ENCODE assay signal across 17 cellular contexts in genomic region chr6:31655349-31656237, GRCh38. TPM values are rescaled to one million over a fixed set of nuclear protein-coding genes. Genes with fewer than 3 reads are reported as not detected.
DNase-seq lines count a peak whose midpoint lies in the region; ATAC-seq lines count a peak whose summit lies in the region.
"Had no signal": no experiment of that assay in that cellular context is flagged by ENCODE, and none has a peak within 500 bp of the region (broad histone marks: within the 10 kb centered on the region; RNA-seq: fewer than 3 reads in every experiment).

TSS of gene APOM (plus strand) at chr6:31655894. CDS start at chr6:31655967, 73 bp downstream.

- intact Hi-C loops in activated naive CD4-positive, alpha-beta T cell treated with anti-CD3 and anti-CD28 coated beads for 36 hours (cut with micrococcal nuclease), result no loop called here
- intact Hi-C loops in activated T-helper 1 cell treated with anti-CD3 and anti-CD28 coated beads, Interleukin-12 subunit alpha, Interleukin-12 subunit beta, Interleukin-2, Interleukin-4 antibody, amounts not matched to agents 30 ng/mL and 10 ng/mL and 1 ng/mL, durations not matched to agents 14 hours and 24 hours and 36 hours (cut with micrococcal nuclease), result no loop called here

- H3K9me3 Mint-ChIP-seq in activated naive CD4-positive, alpha-beta T cell treated with anti-CD3 and anti-CD28 coated beads for 36 hours, result no peaks in the 10 kb centered on the region
- H3K9me3 Mint-ChIP-seq in activated T-helper 1 cell treated with anti-CD3 and anti-CD28 coated beads, Interleukin-12 subunit alpha, Interleukin-12 subunit beta, Interleukin-2, Interleukin-4 antibody, amounts not matched to agents 30 ng/mL and 10 ng/mL and 1 ng/mL, durations not matched to agents 14 hours and 24 hours and 36 hours, result no peaks in the 10 kb centered on the region
- no peaks in the 10 kb centered on the region for H3K9me3 Mint-ChIP-seq in stimulated activated memory B cell treated with anti-CD40 and anti-IgM and Interleukin-4, amounts not matched to agents 10 μg/mL and 1 μg/mL and 100 μg/mL, for 72 hours
- H3K9me3 Mint-ChIP-seq: activated T-cell treated with anti-CD3 and anti-CD28 coated beads, Interleukin-2, amount 50 U/mL, for 4 hours; dendritic cell treated with granulocyte-macrophage colony-stimulating factor and Interleukin-4, amounts not matched to agents 40 ng/mL and 50 ng/mL, for 4 days had no signal

- no peak for ATAC-seq in stimulated activated memory B cell treated with anti-CD40 and anti-IgM and Interleukin-4, amounts not matched to agents 10 μg/mL and 1 μg/mL and 100 μg/mL, for 72 hours
- ATAC-seq: activated T-cell treated with anti-CD3 and anti-CD28 coated beads, Interleukin-2, amount 50 U/mL, for 4 hours had no signal

- H3K4me1 Mint-ChIP-seq in activated naive CD4-positive, alpha-beta T cell treated with anti-CD3 and anti-CD28 coated beads for 36 hours (ENCODE audit: low read depth), result peaks cover 52% of the 10 kb centered on the region
- H3K4me1 Mint-ChIP-seq in activated T-helper 1 cell treated with anti-CD3 and anti-CD28 coated beads, Interleukin-12 subunit alpha, Interleukin-12 subunit beta, Interleukin-2, Interleukin-4 antibody, amounts not matched to agents 30 ng/mL and 10 ng/mL and 1 ng/mL, durations not matched to agents 14 hours and 24 hours and 36 hours (ENCODE audit: low read depth), result peaks cover 62% of the 10 kb centered on the region
- peaks cover 68% of the 10 kb centered on the region for H3K4me1 Mint-ChIP-seq in stimulated activated memory B cell treated with anti-CD40 and anti-IgM and Interleukin-4, amounts not matched to agents 10 μg/mL and 1 μg/mL and 100 μg/mL, for 72 hours

- no peaks in the 10 kb centered on the region for H3K27me3 ChIP-seq in SJCRH30
- H3K27me3 ChIP-seq: stomach had no signal

- H3K36me3 Mint-ChIP-seq in activated naive CD4-positive, alpha-beta T cell treated with anti-CD3 and anti-CD28 coated beads for 36 hours (ENCODE audit: low read depth), result peaks cover 19% of the 10 kb centered on the region
- peaks cover 35% of the 10 kb centered on the region for H3K36me3 Mint-ChIP-seq in activated T-helper 1 cell treated with anti-CD3 and anti-CD28 coated beads, Interleukin-12 subunit alpha, Interleukin-12 subunit beta, Interleukin-2, Interleukin-4 antibody, amounts not matched to agents 30 ng/mL and 10 ng/mL and 1 ng/mL, durations not matched to agents 14 hours and 24 hours and 36 hours (ENCODE audit: low read depth)
- H3K36me3 Mint-ChIP-seq in stimulated activated memory B cell treated with anti-CD40 and anti-IgM and Interleukin-4, amounts not matched to agents 10 μg/mL and 1 μg/mL and 100 μg/mL, for 72 hours, result peaks cover 53% of the 10 kb centered on the region

- H3K4me1 ChIP-seq in SJCRH30, result peaks cover 3% of the 10 kb centered on the region; the same call in 1 of the 2 replicates

- H3K4me3 ChIP-seq in SJCRH30, result no peak within 1 kb of the TSS
- H3K4me3 ChIP-seq: lung, smooth muscle cell, stomach had no signal

- no peak for DNase-seq in activated naive CD4-positive, alpha-beta T cell treated with anti-CD3 and anti-CD28 coated beads for 36 hours
- no peak for DNase-seq in activated naive CD4-positive, alpha-beta T cell (lab: John Stamatoyannopoulos, UW)
- DNase-seq in activated T-helper 1 cell treated with anti-CD3 and anti-CD28 coated beads, Interleukin-12 subunit alpha, Interleukin-12 subunit beta, Interleukin-2, Interleukin-4 antibody, amounts not matched to agents 30 ng/mL and 10 ng/mL and 1 ng/mL, durations not matched to agents 14 hours and 24 hours and 36 hours (ENCODE audit: low spot score), result no peak
- DNase-seq in left kidney (ENCODE audit: low read depth, low spot score) (peak; percentile 56), germinal center (ENCODE audit: low spot score) (no peak), SIG-M5 (lab: John Stamatoyannopoulos, UW) (no peak), SJCRH30 (no peak)
- DNase-seq: activated T-cell treated with anti-CD3 and anti-CD28 coated beads, Interleukin-2, amount 50 U/mL, for 4 hours; NCI-H1105; NCI-H345; nucleus accumbens; stomach; WERI-Rb-1 had no signal

- peaks cover 4% of the 10 kb centered on the region; the same call in 1 of the 2 replicates for H3K36me3 ChIP-seq in SJCRH30

- no peak within 1 kb of the TSS for H3K4me3 Mint-ChIP-seq in activated naive CD4-positive, alpha-beta T cell treated with anti-CD3 and anti-CD28 coated beads for 36 hours
- no peak within 1 kb of the TSS for H3K4me3 Mint-ChIP-seq in activated T-helper 1 cell treated with anti-CD3 and anti-CD28 coated beads, Interleukin-12 subunit alpha, Interleukin-12 subunit beta, Interleukin-2, Interleukin-4 antibody, amounts not matched to agents 30 ng/mL and 10 ng/mL and 1 ng/mL, durations not matched to agents 14 hours and 24 hours and 36 hours
- H3K4me3 Mint-ChIP-seq in stimulated activated memory B cell treated with anti-CD40 and anti-IgM and Interleukin-4, amounts not matched to agents 10 μg/mL and 1 μg/mL and 100 μg/mL, for 72 hours, result no peak within 1 kb of the TSS
- H3K4me3 Mint-ChIP-seq: activated T-cell treated with anti-CD3 and anti-CD28 coated beads, Interleukin-2, amount 50 U/mL, for 4 hours; dendritic cell treated with granulocyte-macrophage colony-stimulating factor and Interleukin-4, amounts not matched to agents 40 ng/mL and 50 ng/mL, for 4 days had no signal

- H3K27me3 Mint-ChIP-seq in activated naive CD4-positive, alpha-beta T cell treated with anti-CD3 and anti-CD28 coated beads for 36 hours (ENCODE audit: low read depth), result no peaks in the 10 kb centered on the region
- no peaks in the 10 kb centered on the region for H3K27me3 Mint-ChIP-seq in activated T-helper 1 cell treated with anti-CD3 and anti-CD28 coated beads, Interleukin-12 subunit alpha, Interleukin-12 subunit beta, Interleukin-2, Interleukin-4 antibody, amounts not matched to agents 30 ng/mL and 10 ng/mL and 1 ng/mL, durations not matched to agents 14 hours and 24 hours and 36 hours (ENCODE audit: insufficient read depth)
- no peaks in the 10 kb centered on the region for H3K27me3 Mint-ChIP-seq in stimulated activated memory B cell treated with anti-CD40 and anti-IgM and Interleukin-4, amounts not matched to agents 10 μg/mL and 1 μg/mL and 100 μg/mL, for 72 hours
- H3K27me3 Mint-ChIP-seq: dendritic cell treated with granulocyte-macrophage colony-stimulating factor and Interleukin-4, amounts not matched to agents 40 ng/mL and 50 ng/mL, for 4 days had no signal

- H3K27ac ChIP-seq in SJCRH30, result no peak within 1 kb of the TSS
- H3K27ac ChIP-seq: WERI-Rb-1 had no signal

- CTCF ChIA-PET in activated naive CD4-positive, alpha-beta T cell treated with anti-CD3 and anti-CD28 coated beads for 36 hours (lab: Charles Lee), result interaction anchor here (0.5 kb wide), 1 partner anchor 38 kb away, joined by 3 read pairs; no protein-coding TSS in a partner anchor

- H3K27ac Mint-ChIP-seq in activated naive CD4-positive, alpha-beta T cell treated with anti-CD3 and anti-CD28 coated beads for 36 hours, result peak within 1 kb of the TSS; percentile 34
- H3K27ac Mint-ChIP-seq in activated T-helper 1 cell treated with anti-CD3 and anti-CD28 coated beads, Interleukin-12 subunit alpha, Interleukin-12 subunit beta, Interleukin-2, Interleukin-4 antibody, amounts not matched to agents 30 ng/mL and 10 ng/mL and 1 ng/mL, durations not matched to agents 14 hours and 24 hours and 36 hours, result peak within 1 kb of the TSS; percentile 62
- H3K27ac Mint-ChIP-seq in stimulated activated memory B cell treated with anti-CD40 and anti-IgM and Interleukin-4, amounts not matched to agents 10 μg/mL and 1 μg/mL and 100 μg/mL, for 72 hours, result peak within 1 kb of the TSS; percentile 9
- H3K27ac Mint-ChIP-seq: dendritic cell treated with granulocyte-macrophage colony-stimulating factor and Interleukin-4, amounts not matched to agents 40 ng/mL and 50 ng/mL, for 4 days had no signal

- no peaks in the 10 kb centered on the region for H3K9me3 ChIP-seq in SJCRH30 (replicated peaks)
- H3K9me3 ChIP-seq: stomach had no signal

RNA-seq across cellular contexts. Expression of gene APOM, which starts in this region (rescaled TPM):
- 1 to 10 TPM; 2.6 to 3.7 TPM for total RNA-seq in activated naive CD4-positive, alpha-beta T cell treated with anti-CD3 and anti-CD28 coated beads for 36 hours
- 1.8 and 3.7 TPM in 2 replicates for total RNA-seq in activated T-helper 1 cell treated with anti-CD3 and anti-CD28 coated beads, Interleukin-12 subunit alpha, Interleukin-12 subunit beta, Interleukin-2, Interleukin-4 antibody, amounts not matched to agents 30 ng/mL and 10 ng/mL and 1 ng/mL, durations not matched to agents 14 hours and 24 hours and 36 hours
- 1.8 and 2.0 TPM in 2 replicates for total RNA-seq in SJCRH30 (2014; rRNA removed; shearing (Covaris generic))

Comparison
In these comparisons a context has a peak if more than half of its experiments do, and no peak if none do; other contexts are left out.
1. H3K27ac Mint-ChIP-seq: peak in every context shown above with its lines; median percentile 62 in activated T-helper 1 cell treated with anti-CD3 and anti-CD28 coated beads, Interleukin-12 subunit alpha, Interleukin-12 subunit beta, Interleukin-2, Interleukin-4 antibody, amounts not matched to agents 30 ng/mL and 10 ng/mL and 1 ng/mL, durations not matched to agents 14 hours and 24 hours and 36 hours; 34 in activated naive CD4-positive, alpha-beta T cell treated with anti-CD3 and anti-CD28 coated beads for 36 hours; 9 in stimulated activated memory B cell treated with anti-CD40 and anti-IgM and Interleukin-4, amounts not matched to agents 10 μg/mL and 1 μg/mL and 100 μg/mL, for 72 hours.